Comparison of ENCODE assay signal across 8 cellular contexts in the genomic region with DNA sequence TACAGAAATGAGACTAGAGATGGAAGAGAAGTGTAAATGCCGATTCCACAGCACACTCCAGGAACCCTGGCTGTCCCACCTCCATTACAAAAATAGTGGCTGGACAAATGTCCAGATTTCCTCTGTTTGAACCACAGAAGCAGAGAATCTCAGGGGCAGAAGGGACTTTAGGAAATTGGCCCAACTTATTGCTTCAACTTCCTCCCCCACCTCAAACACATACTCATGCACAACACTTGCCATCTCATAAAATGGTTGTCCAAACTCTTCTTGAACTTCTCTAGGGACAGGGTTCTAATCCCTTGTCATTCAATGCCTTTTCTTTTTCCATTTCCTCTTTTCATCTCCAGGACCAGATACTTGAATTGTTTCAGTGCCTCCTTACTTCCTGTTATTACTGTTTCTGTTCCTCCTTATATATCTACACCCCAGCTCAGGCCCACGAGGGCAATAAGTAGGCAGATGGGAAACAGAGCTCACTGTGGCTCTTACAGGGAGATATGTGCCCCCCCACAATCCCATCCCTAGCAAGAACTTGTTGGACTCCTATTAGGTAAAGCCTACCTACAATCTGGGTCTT. TPM values are rescaled to one million over a fixed set of nuclear protein-coding genes. Genes with fewer than 3 reads are reported as not detected.
DNase-seq lines count a peak whose midpoint lies in the region; ATAC-seq and TF ChIP-seq lines count a peak whose summit lies in the region.

No MANE protein-coding gene starts in this region.

- H3K79me2 ChIP-seq in Karpas-422 (ENCODE audit: low read length): no peaks in the 10 kb centered on the region

- no peaks in the 10 kb centered on the region for H3K36me3 Mint-ChIP-seq in CD4-positive, CD25-positive, alpha-beta regulatory T cell

- H3K4me3 ChIP-seq in CD4-positive, CD25-positive, alpha-beta regulatory T cell (ENCODE audit: low read depth, low read length): peak overlapping the region; percentile 65
- peak overlapping the region; percentile 58 for H3K4me3 ChIP-seq in Karpas-422 (ENCODE audit: low read length)
- peak overlapping the region; percentile 16 for H3K4me3 ChIP-seq in skeletal muscle satellite cell (ENCODE audit: low read length)

- no peak for ATAC-seq in CD4-positive, CD25-positive, alpha-beta regulatory T cell (ENCODE audit: low read depth in 2 of 2)

- no peaks in the 10 kb centered on the region for H3K27me3 Mint-ChIP-seq in CD4-positive, CD25-positive, alpha-beta regulatory T cell

- peak overlapping the region; percentile 94 to 97 (median 95) for H3K27ac Mint-ChIP-seq in CD4-positive, CD25-positive, alpha-beta regulatory T cell

- peak overlapping the region; percentile 80 for H3K27ac ChIP-seq in CD4-positive, CD25-positive, alpha-beta regulatory T cell (ENCODE audit: insufficient read depth, low read length, poor library complexity, severe bottlenecking)
- H3K27ac ChIP-seq in Karpas-422 (ENCODE audit: low read length): peak overlapping the region; percentile 98
- peak overlapping the region; percentile 76 for H3K27ac ChIP-seq in cingulate gyrus (ENCODE audit: low read depth, low read length)

- H2AFZ ChIP-seq in Karpas-422 (ENCODE audit: low read length): peak overlapping the region; percentile 42; the same call in 1 of the 2 replicates

- H3K4me1 ChIP-seq in CD4-positive, CD25-positive, alpha-beta regulatory T cell (ENCODE audit: control insufficient read depth, insufficient read depth, low read length, poor library complexity, severe bottlenecking): peaks cover 87% of the 10 kb centered on the region
- H3K4me1 ChIP-seq in Karpas-422 (ENCODE audit: low read length) (peaks cover 41% of the 10 kb centered on the region), skeletal muscle satellite cell (ENCODE audit: control insufficient read depth, insufficient read depth, low read length) (peaks cover 29% of the 10 kb centered on the region)

- peak overlapping the region; percentile 82 to 89 (median 88) for H3K4me3 Mint-ChIP-seq in CD4-positive, CD25-positive, alpha-beta regulatory T cell

- H3K36me3 ChIP-seq in CD4-positive, CD25-positive, alpha-beta regulatory T cell (ENCODE audit: control insufficient read depth, insufficient read depth, low read length): no peaks in the 10 kb centered on the region
- H3K36me3 ChIP-seq in Karpas-422 (ENCODE audit: insufficient read depth, low read length) (no peaks in the 10 kb centered on the region), skeletal muscle satellite cell (ENCODE audit: insufficient read depth, low read length) (no peaks in the 10 kb centered on the region)

- peaks cover 0 to 1% (median 0%) of the 10 kb centered on the region in 7 donors for H3K9me3 Mint-ChIP-seq in CD4-positive, CD25-positive, alpha-beta regulatory T cell

- H3K27me3 ChIP-seq in CD4-positive, CD25-positive, alpha-beta regulatory T cell (ENCODE audit: control insufficient read depth, insufficient read depth, low read length): no peaks in the 10 kb centered on the region
- H3K27me3 ChIP-seq in Karpas-422 (ENCODE audit: low read length) (no peaks in the 10 kb centered on the region), skeletal muscle satellite cell (ENCODE audit: control insufficient read depth, insufficient read depth, low read length) (no peaks in the 10 kb centered on the region)

- H3K9me2 ChIP-seq in Karpas-422 (replicated peaks; ENCODE audit: insufficient read depth, low read length): no peaks in the 10 kb centered on the region

- H3K9ac ChIP-seq in Karpas-422 (ENCODE audit: low read length) (peak overlapping the region; percentile 58), skeletal muscle satellite cell (ENCODE audit: low read depth, low read length) (peak overlapping the region; percentile 27)

- TF ChIP-seq CTCF in GM20000 (IDR thresholded peaks at IDR 0.05; ENCODE audit: extremely low read depth, missing control alignments): no peak

- H3K4me1 Mint-ChIP-seq in CD4-positive, CD25-positive, alpha-beta regulatory T cell: peaks cover 17 to 79% (median 52%) of the 10 kb centered on the region in 4 donors

- peak overlapping the region; percentile 74 for H3K4me2 ChIP-seq in Karpas-422 (ENCODE audit: low read depth, low read length, poor library complexity, severe bottlenecking)
- peak overlapping the region; percentile 53 for H3K4me2 ChIP-seq in skeletal muscle satellite cell (ENCODE audit: low read length)

- peak in 1 of 3 donors; percentile 55 for DNase-seq in CD4-positive, CD25-positive, alpha-beta regulatory T cell
- peak; percentile 44 for DNase-seq in GM20000 (ENCODE audit: low spot score)
- DNase-seq in Karpas-422: peak; percentile 92
- no peak for DNase-seq in stimulated activated CD4-positive, alpha-beta T cell treated with anti-CD3 and anti-CD28 coated beads, Interleukin-2, amount 100 ng/mL, for 48 hours
- DNase-seq in DMS114 treated with DMSO at 0.1 percent for 48 hours (lab: John Stamatoyannopoulos, UW; ENCODE audit: unreplicated experiment): no peak
- no peak for DNase-seq in mucosa of gallbladder (ENCODE audit: low spot score)

- no peaks in the 10 kb centered on the region for H4K20me1 ChIP-seq in Karpas-422 (ENCODE audit: insufficient read depth, low read depth, low read length)

- no peaks in the 10 kb centered on the region for H3K9me3 ChIP-seq in CD4-positive, CD25-positive, alpha-beta regulatory T cell (ENCODE audit: control insufficient read depth in 2 of 2, low read length in 2 of 2)
- H3K9me3 ChIP-seq in Karpas-422 (ENCODE audit: low read length): no peaks in the 10 kb centered on the region
- H3K9me3 ChIP-seq in skeletal muscle satellite cell (replicated peaks; ENCODE audit: low read length): no peaks in the 10 kb centered on the region

RNA-seq across cellular contexts. Expression of a gene that starts 8.5 kb away (rescaled TPM):
- total RNA-seq in CD4-positive, CD25-positive, alpha-beta regulatory T cell: 68.1 TPM
- 100 to 1,000 TPM in 1 of 4 donors, 10 to 100 TPM in 3; 75.6 to 104 (median 84.9) TPM for polyA plus RNA-seq in CD4-positive, CD25-positive, alpha-beta regulatory T cell
- 34.9 and 54.7 TPM in 2 replicates for total RNA-seq in Karpas-422 (2014; rRNA removed; shearing (Covaris generic); ENCODE audit: low replicate concordance)
- 15.3 and 23.1 TPM in 2 replicates for total RNA-seq in skeletal muscle satellite cell (2012; rRNA removed)
- 36.4 TPM for total RNA-seq in mucosa of gallbladder

RNA-seq across cellular contexts. Expression of a gene that starts 13.0 kb away (rescaled TPM):
- total RNA-seq in CD4-positive, CD25-positive, alpha-beta regulatory T cell: 5.3 TPM
- polyA plus RNA-seq in CD4-positive, CD25-positive, alpha-beta regulatory T cell: 1 to 10 TPM in 1 of 4 donors, under 1 TPM in 2, not detected in 1; 0.36 to 1.4 (median 0.37) TPM
- 0.15 TPM in 1 of 2 replicates, not detected in the other for total RNA-seq in Karpas-422 (2014; rRNA removed; shearing (Covaris generic); ENCODE audit: low replicate concordance)
- 2.8 and 14.2 TPM in 2 replicates for total RNA-seq in skeletal muscle satellite cell (2012; rRNA removed)
- 7.3 TPM for total RNA-seq in mucosa of gallbladder

RNA-seq across cellular contexts. Expression of a gene that starts 16.3 kb away (rescaled TPM):
- total RNA-seq in CD4-positive, CD25-positive, alpha-beta regulatory T cell: 67.5 TPM
- 100 to 1,000 TPM; 107 to 128 (median 117) TPM for polyA plus RNA-seq in CD4-positive, CD25-positive, alpha-beta regulatory T cell
- total RNA-seq in Karpas-422 (2014; rRNA removed; shearing (Covaris generic); ENCODE audit: low replicate concordance): 134 and 167 TPM in 2 replicates
- 85.6 and 105 TPM in 2 replicates for total RNA-seq in skeletal muscle satellite cell (2012; rRNA removed)
- total RNA-seq in mucosa of gallbladder: 82.5 TPM

RNA-seq across cellular contexts. Expression of a gene that starts 19.6 kb away (rescaled TPM):
- 45.3 TPM for total RNA-seq in CD4-positive, CD25-positive, alpha-beta regulatory T cell
- 10 to 100 TPM; 18.0 to 32.9 (median 22.3) TPM for polyA plus RNA-seq in CD4-positive, CD25-positive, alpha-beta regulatory T cell
- 37.0 and 60.8 TPM in 2 replicates for total RNA-seq in Karpas-422 (2014; rRNA removed; shearing (Covaris generic); ENCODE audit: low replicate concordance)
- 9.0 and 9.4 TPM in 2 replicates for total RNA-seq in skeletal muscle satellite cell (2012; rRNA removed)
- 25.6 TPM for total RNA-seq in mucosa of gallbladder

RNA-seq across cellular contexts. Expression of a gene that starts 26.5 kb away (rescaled TPM):
- 36.9 TPM for total RNA-seq in CD4-positive, CD25-positive, alpha-beta regulatory T cell
- 10 to 100 TPM; 18.8 to 27.0 (median 22.1) TPM for polyA plus RNA-seq in CD4-positive, CD25-positive, alpha-beta regulatory T cell
- total RNA-seq in Karpas-422 (2014; rRNA removed; shearing (Covaris generic); ENCODE audit: low replicate concordance): 21.9 and 43.9 TPM in 2 replicates
- total RNA-seq in skeletal muscle satellite cell (2012; rRNA removed): 6.8 and 7.9 TPM in 2 replicates
- 42.4 TPM for total RNA-seq in mucosa of gallbladder

Comparison
In these comparisons a context has a peak if more than half of its experiments do, and no peak if none do; other contexts are left out.
1. DNase-seq: peak in GM20000 (single experiment) and Karpas-422 (single experiment); none in stimulated activated CD4-positive, alpha-beta T cell treated with anti-CD3 and anti-CD28 coated beads, Interleukin-2, amount 100 ng/mL, for 48 hours (0 of 2), DMS114 treated with DMSO at 0.1 percent for 48 hours (single experiment) and mucosa of gallbladder (single experiment).
2. Peak in every context shown above with its lines, with median percentiles within 50 percentile points of each other: H3K27ac ChIP-seq and H3K4me3 ChIP-seq.